In the genomic region with DNA sequence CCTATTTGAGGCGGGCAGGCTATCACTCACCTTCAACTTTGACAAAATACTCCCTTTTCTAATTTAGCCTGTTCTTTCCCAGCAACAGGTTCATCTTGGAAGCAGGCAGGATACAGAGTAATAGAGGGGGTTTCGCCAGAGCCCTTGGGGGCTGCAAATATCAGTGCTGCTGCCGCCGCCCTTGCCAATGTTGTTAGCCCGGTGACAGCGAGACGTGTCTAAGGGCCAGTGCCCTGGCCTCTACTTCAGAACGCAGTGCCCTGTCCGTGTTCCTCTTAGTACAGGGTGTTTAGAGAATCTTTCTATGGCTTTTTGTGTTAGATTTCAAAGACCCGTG, we compare ENCODE assay signal across 8 cellular contexts. TPM values are rescaled to one million over a fixed set of nuclear protein-coding genes. Genes with fewer than 3 reads are reported as not detected.
DNase-seq lines count a peak whose midpoint lies in the region; ATAC-seq and TF ChIP-seq lines count a peak whose summit lies in the region.

No MANE protein-coding gene starts in this region.

- no peak for TF ChIP-seq CTCF in A673 (conservative IDR thresholded peaks at IDR 0.05; ENCODE audit: low read depth, low read length)
- TF ChIP-seq CTCF in HEK293 (tag by site-specific recombination; IDR thresholded peaks at IDR 0.05): no peak
- no peak for TF ChIP-seq CTCF in cardiac muscle cell (IDR thresholded peaks at IDR 0.05; ENCODE audit: low read depth, low read length)

- H3K4me3 ChIP-seq in A673 (ENCODE audit: low read depth, low read length, poor library complexity, severe bottlenecking): peak overlapping the region; percentile 96
- H3K4me3 ChIP-seq in HEK293 (ENCODE audit: low read depth, low read length): peak overlapping the region; percentile 93
- H3K4me3 ChIP-seq in cardiac muscle cell: peak overlapping the region; percentile 64

- DNase-seq in A673 (ENCODE audit: low spot score): peak; percentile 17
- peak; percentile 34 to 46 for DNase-seq in activated T-cell treated with anti-CD3 and anti-CD28 coated beads, Interleukin-2, amount 50 U/mL, for 48 hours
- peak in 1 of 2 donors; percentile 46 for DNase-seq in cardiac muscle cell (ENCODE audit: low read depth in 1 of 2, low spot score in 1 of 2)
- DNase-seq in putamen (ENCODE audit: low spot score): peak; percentile 22
- DNase-seq in EL: no peak

- POLR2A ChIA-PET in A673 (lab: Charles Lee; ENCODE audit: low non-redundant PET) (no interaction called here), HEK293 (lab: Yijun Ruan, JAX) (interaction anchor here (0.5 to 1.9 kb wide), 7 partner anchors 9 to 888 kb away, joined by 3 to 14 read pairs (median 3); partner anchors contain the start of gene NINJ1)

- ATAC-seq in GM18498 (IDR thresholded peaks at IDR 0.05; ENCODE audit: unreplicated experiment) (no peak), GM18505 (IDR thresholded peaks at IDR 0.05; ENCODE audit: unreplicated experiment) (no peak)

- no peaks in the 10 kb centered on the region for H3K9me3 ChIP-seq in A673 (ENCODE audit: low read depth, low read length, poor library complexity, severe bottlenecking)
- H3K9me3 ChIP-seq in HEK293 (ENCODE audit: control insufficient read depth, insufficient read depth, low read depth, low read length): no peaks in the 10 kb centered on the region
- no peaks in the 10 kb centered on the region for H3K9me3 ChIP-seq in cardiac muscle cell (ENCODE audit: low read depth)

- H3K36me3 ChIP-seq in A673 (ENCODE audit: insufficient read depth, low read length, poor library complexity, severe bottlenecking): peaks cover 24% of the 10 kb centered on the region
- H3K36me3 ChIP-seq in HEK293 (ENCODE audit: control insufficient read depth in 2 of 2, insufficient read depth in 1 of 2, low read length in 2 of 2): peaks cover 15 to 30% of the 10 kb centered on the region in 2 experiments; a peak in 2 of 3 replicates
- peaks cover 9% of the 10 kb centered on the region for H3K36me3 ChIP-seq in cardiac muscle cell

- H3K27me3 ChIP-seq in A673 (replicated peaks; ENCODE audit: insufficient read depth, low read depth, low read length, poor library complexity) (no peaks in the 10 kb centered on the region), cardiac muscle cell (no peaks in the 10 kb centered on the region)

- CTCF ChIA-PET in A673 (lab: Charles Lee): no interaction called here
- CTCF ChIA-PET in HEK293 (lab: Yijun Ruan, JAX): interaction anchor here (1.2 to 1.7 kb wide), 2 partner anchors 16 to 113 kb away, joined by 3 to 13 read pairs; no protein-coding TSS in a partner anchor

- no peak for TF ChIP-seq POLR2A in GM18505 (IDR thresholded peaks at IDR 0.05; ENCODE audit: borderline replicate concordance, extremely low read depth, insufficient read depth, insufficient read length)

- intact Hi-C loops in A673 (cut with micrococcal nuclease; ENCODE audit: unreplicated experiment): loop anchor here (5.0 kb wide), 1 partner anchor 115 kb away; no protein-coding TSS in a partner anchor

- H3K27ac ChIP-seq in A673 (ENCODE audit: low read depth, low read length, poor library complexity, severe bottlenecking) (peak overlapping the region; percentile 91), HEK293 (ENCODE audit: extremely low read depth, low read depth, low read length) (peak overlapping the region; percentile 92), cardiac muscle cell (peak overlapping the region; percentile 85)

- no TSS peak for BruUV-seq in A673 (replicated peaks; lab: Mats Ljungman, UMichigan)

- H3K4me1 ChIP-seq in A673 (ENCODE audit: insufficient read depth, low read length, poor library complexity, severe bottlenecking): peaks cover 7% of the 10 kb centered on the region
- peaks cover 5% of the 10 kb centered on the region; the same call in 1 of the 2 replicates for H3K4me1 ChIP-seq in HEK293 (ENCODE audit: control insufficient read depth, insufficient read depth, low read length)
- peaks cover 22% of the 10 kb centered on the region for H3K4me1 ChIP-seq in cardiac muscle cell (ENCODE audit: low read depth)

TF ChIP-seq in HEK293, 187 proteins besides CTCF, POLR2A, EP300 and RAD21:
- TF ChIP-seq SCRT2 (tag by site-specific recombination; IDR thresholded peaks at IDR 0.05): peak; percentile 57
- no peak for TF ChIP-seq ZNF561 (tag by site-specific recombination; IDR thresholded peaks at IDR 0.05; ENCODE audit: borderline replicate concordance)

RNA-seq across cellular contexts. Expression of gene FAM120AOS, which starts 0.7 kb away (rescaled TPM):
- total RNA-seq in A673 (2021) (34.5 and 35.8 TPM in 2 replicates), cardiac muscle cell (64.6 and 74.6 TPM in 2 replicates)
- polyA plus RNA-seq in cardiac muscle cell: 71.9 and 92.4 TPM in 2 replicates

RNA-seq across cellular contexts. Expression of gene FAM120A, which starts 1.2 kb away (rescaled TPM):
- total RNA-seq in A673 (2021) (76.4 and 91.0 TPM in 2 replicates), cardiac muscle cell (31.0 and 39.8 TPM in 2 replicates)
- polyA plus RNA-seq in cardiac muscle cell: 12.9 and 14.8 TPM in 2 replicates
